In genomic region chr9:90853945-90854344, GRCh38 we compare ENCODE assay signal across 26 cellular contexts. TPM values are rescaled to one million over a fixed set of nuclear protein-coding genes. Genes with fewer than 3 reads are reported as not detected.
"Had no signal": no experiment of that assay in that cellular context is flagged by ENCODE, and none has a peak within 500 bp of the region (broad histone marks: within the 10 kb centered on the region; RNA-seq: fewer than 3 reads in every experiment).

No MANE protein-coding gene starts in this region.

- H3K4me1 Mint-ChIP-seq: activated T-helper 17 cell treated with anti-CD3 and anti-CD28 coated beads, Interleukin-2, amount 50 U/mL, for 72 hours; central memory CD8-positive, alpha-beta T cell had no signal

- H3K4me3 ChIP-seq: adrenal gland, ascending aorta, colonic mucosa, esophagus muscularis mucosa, sigmoid colon, smooth muscle cell, thoracic aorta had no signal

- H3K4me3 Mint-ChIP-seq: activated CD4-positive, alpha-beta memory T cell treated with anti-CD3 and anti-CD28 coated beads for 36 hours; activated T-helper 17 cell treated with anti-CD3 and anti-CD28 coated beads, Interleukin-2, amount 50 U/mL, for 72 hours; central memory CD8-positive, alpha-beta T cell; memory B cell; nephron; T-helper 17 cell; type B pancreatic cell had no signal

- H3K27ac Mint-ChIP-seq: activated CD4-positive, alpha-beta memory T cell treated with anti-CD3 and anti-CD28 coated beads for 36 hours; activated T-helper 17 cell treated with anti-CD3 and anti-CD28 coated beads, Interleukin-2, amount 50 U/mL, for 72 hours; nephron; T-helper 17 cell; type B pancreatic cell had no signal

- H3K9me3 Mint-ChIP-seq: activated CD4-positive, alpha-beta memory T cell treated with anti-CD3 and anti-CD28 coated beads for 36 hours; activated naive CD4-positive, alpha-beta T cell treated with anti-CD3 and anti-CD28 coated beads, Interleukin-2, amount 50 U/mL, for 72 hours; activated T-helper 17 cell treated with anti-CD3 and anti-CD28 coated beads, Interleukin-2, amount 50 U/mL, for 72 hours; central memory CD8-positive, alpha-beta T cell; memory B cell; nephron; type B pancreatic cell had no signal

- H3K36me3 Mint-ChIP-seq: activated CD4-positive, alpha-beta memory T cell treated with anti-CD3 and anti-CD28 coated beads for 36 hours; activated naive CD4-positive, alpha-beta T cell treated with anti-CD3 and anti-CD28 coated beads, Interleukin-2, amount 50 U/mL, for 72 hours; type B pancreatic cell had no signal

- H3K27me3 Mint-ChIP-seq: memory B cell had no signal

- H3K4me1 ChIP-seq: adrenal gland, ascending aorta, colonic mucosa, sigmoid colon had no signal

- H3K27me3 ChIP-seq: adrenal gland, ascending aorta, colonic mucosa, esophagus muscularis mucosa, sigmoid colon had no signal

- ATAC-seq: activated naive CD4-positive, alpha-beta T cell treated with anti-CD3 and anti-CD28 coated beads, Interleukin-2, amount 50 U/mL, for 72 hours; activated T-helper 17 cell treated with anti-CD3 and anti-CD28 coated beads, Interleukin-2, amount 50 U/mL, for 72 hours; left cardiac atrium; T-helper 17 cell had no signal

- H3K27ac ChIP-seq: adrenal gland, ascending aorta, colonic mucosa, esophagus muscularis mucosa, sigmoid colon, thoracic aorta had no signal

- H3K36me3 ChIP-seq: adrenal gland, ascending aorta, colonic mucosa, sigmoid colon, thoracic aorta had no signal

- DNase-seq: activated CD4-positive, alpha-beta memory T cell treated with anti-CD3 and anti-CD28 coated beads for 36 hours; activated CD4-positive, alpha-beta T cell treated with anti-CD3 and anti-CD28 coated beads for 4 hours; activated CD4-positive, CD25-positive, alpha-beta regulatory T cell; activated T-cell treated with anti-CD3 and anti-CD28 coated beads, Interleukin-2, amount 50 U/mL, for 1 hour; adrenal gland; colonic mucosa; hippocampal formation; left cardiac atrium; nucleus accumbens; posterior cingulate gyrus; sigmoid colon; stimulated activated CD4-positive, alpha-beta T cell treated with anti-CD3 and anti-CD28 coated beads, Interleukin-15, amount 100 ng/mL, for 24 hours; stimulated activated naive CD4-positive, alpha-beta T cell; SW 1271; T-helper 17 cell had no signal

- H3K4me2 ChIP-seq: smooth muscle cell had no signal

- H3K9me3 ChIP-seq: adrenal gland, ascending aorta, colonic mucosa, esophagus muscularis mucosa, sigmoid colon, thoracic aorta had no signal

RNA-seq across cellular contexts. Expression of gene SYK, which starts 52.3 kb away (rescaled TPM):
- total RNA-seq: activated CD4-positive, alpha-beta memory T cell treated with anti-CD3 and anti-CD28 coated beads for 36 hours; myocyte had no signal
- polyA plus RNA-seq: smooth muscle cell had no signal
